Comparison of ENCODE assay signal across 17 cellular contexts in the genomic region with DNA sequence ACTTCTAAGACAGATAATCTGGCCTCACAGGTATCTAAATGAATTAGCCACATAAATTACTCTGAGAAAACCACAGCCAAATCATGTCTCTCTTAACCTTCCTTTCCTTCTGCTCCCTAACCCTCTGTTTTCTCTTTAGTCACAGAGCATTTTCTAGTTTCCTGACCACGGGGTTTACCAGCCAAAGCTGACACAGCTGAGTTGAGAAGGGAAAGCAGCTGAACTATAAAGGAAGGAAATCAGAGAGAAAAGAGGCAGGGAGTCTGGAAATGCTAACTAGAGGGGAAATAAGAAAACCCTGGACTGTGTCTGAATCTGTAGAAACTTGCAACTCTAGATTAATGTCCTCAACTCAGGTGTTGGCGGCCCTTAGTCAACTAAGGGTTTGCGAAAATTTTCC. TPM values are rescaled to one million over a fixed set of nuclear protein-coding genes. Genes with fewer than 3 reads are reported as not detected.
DNase-seq lines count a peak whose midpoint lies in the region; ATAC-seq and TF ChIP-seq lines count a peak whose summit lies in the region.
"Had no signal": no experiment of that assay in that cellular context is flagged by ENCODE, and none has a peak within 500 bp of the region (broad histone marks: within the 10 kb centered on the region; RNA-seq: fewer than 3 reads in every experiment).

No MANE protein-coding gene starts in this region.

- H3K9me2 ChIP-seq in GM23338 (ENCODE audit: insufficient read depth), result no peaks in the 10 kb centered on the region

- no peaks in the 10 kb centered on the region for H3K4me1 Mint-ChIP-seq in GM23338
- H3K4me1 Mint-ChIP-seq: activated CD4-positive, alpha-beta T cell treated with anti-CD3 and anti-CD28 coated beads, Interleukin-2, amount 10 ng/mL, durations not matched to agents 24 days and 14 days had no signal

- no peak for TF ChIP-seq CTCF in VCaP (conservative IDR thresholded peaks at IDR 0.05)
- TF ChIP-seq CTCF in GM23338 (conservative IDR thresholded peaks at IDR 0.05; ENCODE audit: low read depth in 2 of 2), result no peak

- no peak overlapping the region for H3K4me3 ChIP-seq in GM23338
- H3K4me3 ChIP-seq: sigmoid colon had no signal

- no peaks in the 10 kb centered on the region for H4K20me1 ChIP-seq in GM23338 (replicated peaks; ENCODE audit: insufficient read depth)

- H3K36me3 Mint-ChIP-seq in GM23338 (ENCODE audit: low read depth), result no peaks in the 10 kb centered on the region

- H3K27me3 ChIP-seq in GM23338 (ENCODE audit: insufficient read depth), result no peaks in the 10 kb centered on the region
- H3K27me3 ChIP-seq: sigmoid colon had no signal

- DNase-seq in COR-L47 (lab: John Stamatoyannopoulos, UW) (peak; percentile 5), NCI-H1092 (lab: John Stamatoyannopoulos, UW) (peak; percentile 10), lung microvascular endothelial cell (ENCODE audit: low read depth in 2 of 2) (peak; percentile 33 to 52), NOMO-1 treated with dmso at 0.1 percent for 144 hours (lab: John Stamatoyannopoulos, UW; ENCODE audit: unreplicated experiment) (no peak), GOT3 (lab: John Stamatoyannopoulos, UW) (no peak), GM23338 (ENCODE audit: low spot score) (no peak)
- DNase-seq in activated effector memory CD4-positive, alpha-beta T cell treated with anti-CD3 and anti-CD28 coated beads, Interleukin-2, amount 50 U/mL, for 16 hours, result no peak
- DNase-seq: activated CD4-positive, alpha-beta T cell treated with anti-CD3 and anti-CD28 coated beads, Interleukin-2, amount 10 ng/mL, durations not matched to agents 24 days and 14 days; activated T-cell treated with anti-CD3 and anti-CD28 coated beads, Interleukin-2, amount 50 U/mL, for 72 hours; GDM1; islet precursor cell; Karpas-422; NCI-H2227 treated with DMSO at 0.1 percent for 48 hours; sigmoid colon; stimulated activated naive CD4-positive, alpha-beta T cell treated with Interleukin-2 at 50 U/mL for 16 hours had no signal

- H3K27ac ChIP-seq in VCaP, result peak overlapping the region; percentile 90
- H3K27ac ChIP-seq in GM23338 (ENCODE audit: low read depth), result no peak overlapping the region
- H3K27ac ChIP-seq: sigmoid colon had no signal

- no peak overlapping the region for H2AFZ ChIP-seq in GM23338

- no peak overlapping the region for H3K4me3 Mint-ChIP-seq in GM23338
- H3K4me3 Mint-ChIP-seq: activated CD4-positive, alpha-beta T cell treated with anti-CD3 and anti-CD28 coated beads, Interleukin-2, amount 10 ng/mL, durations not matched to agents 24 days and 14 days; activated T-cell treated with anti-CD3 and anti-CD28 coated beads, Interleukin-2, amount 50 U/mL, for 72 hours had no signal

- no peak overlapping the region for H3K27ac Mint-ChIP-seq in GM23338
- H3K27ac Mint-ChIP-seq: activated CD4-positive, alpha-beta T cell treated with anti-CD3 and anti-CD28 coated beads, Interleukin-2, amount 10 ng/mL, durations not matched to agents 24 days and 14 days; activated T-cell treated with anti-CD3 and anti-CD28 coated beads, Interleukin-2, amount 50 U/mL, for 72 hours had no signal

- no peaks in the 10 kb centered on the region for H3F3A ChIP-seq in GM23338 (replicated peaks; ENCODE audit: low read depth)

- no peak for ATAC-seq in GM23338
- ATAC-seq: activated T-cell treated with anti-CD3 and anti-CD28 coated beads, Interleukin-2, amount 50 U/mL, for 72 hours had no signal

- no peaks in the 10 kb centered on the region for H3K36me3 ChIP-seq in GM23338 (ENCODE audit: insufficient read depth)
- H3K36me3 ChIP-seq: sigmoid colon had no signal

- H3K27me3 Mint-ChIP-seq in GM23338 (ENCODE audit: insufficient read depth, low read depth, poor library complexity), result peaks cover 1% of the 10 kb centered on the region
- H3K27me3 Mint-ChIP-seq: activated CD4-positive, alpha-beta T cell treated with anti-CD3 and anti-CD28 coated beads, Interleukin-2, amount 10 ng/mL, durations not matched to agents 24 days and 14 days had no signal

- H3K4me1 ChIP-seq in GM23338 (ENCODE audit: insufficient read depth), result no peaks in the 10 kb centered on the region

- no peaks in the 10 kb centered on the region for H3K79me2 ChIP-seq in GM23338 (replicated peaks; ENCODE audit: insufficient read depth)

- no peaks in the 10 kb centered on the region for H3K9me3 Mint-ChIP-seq in GM23338
- H3K9me3 Mint-ChIP-seq: activated CD4-positive, alpha-beta T cell treated with anti-CD3 and anti-CD28 coated beads, Interleukin-2, amount 10 ng/mL, durations not matched to agents 24 days and 14 days; activated T-cell treated with anti-CD3 and anti-CD28 coated beads, Interleukin-2, amount 50 U/mL, for 72 hours had no signal

- H3K4me2 ChIP-seq in GM23338, result no peak overlapping the region

TF ChIP-seq in GM23338, 12 proteins besides CTCF, POLR2A, EP300 and RAD21 (continues in another document):
- TF ChIP-seq, protein P1, sequence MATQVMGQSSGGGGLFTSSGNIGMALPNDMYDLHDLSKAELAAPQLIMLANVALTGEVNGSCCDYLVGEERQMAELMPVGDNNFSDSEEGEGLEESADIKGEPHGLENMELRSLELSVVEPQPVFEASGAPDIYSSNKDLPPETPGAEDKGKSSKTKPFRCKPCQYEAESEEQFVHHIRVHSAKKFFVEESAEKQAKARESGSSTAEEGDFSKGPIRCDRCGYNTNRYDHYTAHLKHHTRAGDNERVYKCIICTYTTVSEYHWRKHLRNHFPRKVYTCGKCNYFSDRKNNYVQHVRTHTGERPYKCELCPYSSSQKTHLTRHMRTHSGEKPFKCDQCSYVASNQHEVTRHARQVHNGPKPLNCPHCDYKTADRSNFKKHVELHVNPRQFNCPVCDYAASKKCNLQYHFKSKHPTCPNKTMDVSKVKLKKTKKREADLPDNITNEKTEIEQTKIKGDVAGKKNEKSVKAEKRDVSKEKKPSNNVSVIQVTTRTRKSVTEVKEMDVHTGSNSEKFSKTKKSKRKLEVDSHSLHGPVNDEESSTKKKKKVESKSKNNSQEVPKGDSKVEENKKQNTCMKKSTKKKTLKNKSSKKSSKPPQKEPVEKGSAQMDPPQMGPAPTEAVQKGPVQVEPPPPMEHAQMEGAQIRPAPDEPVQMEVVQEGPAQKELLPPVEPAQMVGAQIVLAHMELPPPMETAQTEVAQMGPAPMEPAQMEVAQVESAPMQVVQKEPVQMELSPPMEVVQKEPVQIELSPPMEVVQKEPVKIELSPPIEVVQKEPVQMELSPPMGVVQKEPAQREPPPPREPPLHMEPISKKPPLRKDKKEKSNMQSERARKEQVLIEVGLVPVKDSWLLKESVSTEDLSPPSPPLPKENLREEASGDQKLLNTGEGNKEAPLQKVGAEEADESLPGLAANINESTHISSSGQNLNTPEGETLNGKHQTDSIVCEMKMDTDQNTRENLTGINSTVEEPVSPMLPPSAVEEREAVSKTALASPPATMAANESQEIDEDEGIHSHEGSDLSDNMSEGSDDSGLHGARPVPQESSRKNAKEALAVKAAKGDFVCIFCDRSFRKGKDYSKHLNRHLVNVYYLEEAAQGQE (IDR thresholded peaks at IDR 0.05; ENCODE audit: unreplicated experiment), result no peak
- TF ChIP-seq STAT1 (IDR thresholded peaks at IDR 0.05; ENCODE audit: unreplicated experiment) (no peak), CREB1 (CRISPR knock-in tag; IDR thresholded peaks at IDR 0.05; ENCODE audit: low read depth) (no peak), EZH2 (IDR thresholded peaks at IDR 0.05; ENCODE audit: low read depth, unreplicated experiment) (no peak), POLR2AphosphoS5 (IDR thresholded peaks at IDR 0.05; ENCODE audit: low read depth) (no peak), ZNF331 (CRISPR knock-in tag; IDR thresholded peaks at IDR 0.05; ENCODE audit: low read depth) (no peak)
- TF ChIP-seq, protein P2, sequence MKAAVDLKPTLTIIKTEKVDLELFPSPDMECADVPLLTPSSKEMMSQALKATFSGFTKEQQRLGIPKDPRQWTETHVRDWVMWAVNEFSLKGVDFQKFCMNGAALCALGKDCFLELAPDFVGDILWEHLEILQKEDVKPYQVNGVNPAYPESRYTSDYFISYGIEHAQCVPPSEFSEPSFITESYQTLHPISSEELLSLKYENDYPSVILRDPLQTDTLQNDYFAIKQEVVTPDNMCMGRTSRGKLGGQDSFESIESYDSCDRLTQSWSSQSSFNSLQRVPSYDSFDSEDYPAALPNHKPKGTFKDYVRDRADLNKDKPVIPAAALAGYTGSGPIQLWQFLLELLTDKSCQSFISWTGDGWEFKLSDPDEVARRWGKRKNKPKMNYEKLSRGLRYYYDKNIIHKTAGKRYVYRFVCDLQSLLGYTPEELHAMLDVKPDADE (IDR thresholded peaks at IDR 0.05), result no peak

RNA-seq across cellular contexts. Expression of a gene that starts 24.4 kb away (rescaled TPM):
- total RNA-seq in lung microvascular endothelial cell, result 0.20 and 0.22 TPM in 2 replicates
- total RNA-seq in GM23338 (2014; rRNA removed; shearing (Covaris generic)), result 5.8 and 18.6 TPM in 2 replicates
- 4.3 and 4.6 TPM in 2 replicates for polyA plus RNA-seq in GM23338 (2016; fragmentation: Nextera tagmentation; extraction: Ambion mirVana)
- total RNA-seq: RPMI7951 had no signal

Comparison
In these comparisons a context has a peak if more than half of its experiments do, and no peak if none do; other contexts are left out.
1. DNase-seq: peak in COR-L47 (single experiment), NCI-H1092 (single experiment) and lung microvascular endothelial cell (2 of 2); none in NOMO-1 treated with dmso at 0.1 percent for 144 hours (single experiment), activated effector memory CD4-positive, alpha-beta T cell treated with anti-CD3 and anti-CD28 coated beads, Interleukin-2, amount 50 U/mL, for 16 hours (single experiment), GOT3 (single experiment) and GM23338 (single experiment).